In the genomic region with DNA sequence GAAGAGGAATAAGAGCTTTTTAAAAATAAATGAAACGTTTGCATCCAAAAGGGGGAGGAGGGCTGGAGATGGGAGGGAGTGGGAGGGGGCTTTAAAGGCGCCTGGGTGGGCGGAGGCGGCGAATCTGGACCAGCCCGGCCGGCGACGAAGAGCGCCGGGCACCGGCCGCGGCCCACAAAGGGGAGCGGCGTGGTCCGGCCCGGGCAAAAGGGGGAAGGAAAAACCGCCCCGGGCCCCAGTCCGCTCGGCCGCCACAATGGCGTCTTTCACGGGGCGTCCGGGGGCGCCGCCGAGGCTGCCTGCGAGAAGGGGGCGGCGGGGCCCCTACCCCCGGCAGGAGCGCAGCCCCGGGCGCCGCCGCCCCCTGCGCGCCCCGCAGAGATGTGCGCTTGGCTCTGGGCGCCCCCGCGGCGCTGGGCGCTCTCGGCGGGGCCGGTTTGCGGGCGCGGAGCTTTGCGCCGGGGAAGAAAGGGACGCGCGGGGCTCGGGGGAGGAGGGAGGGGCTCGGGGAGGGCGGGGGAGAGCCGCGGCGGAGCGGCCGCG, we compare ENCODE assay signal across 8 cellular contexts.
A peak's percentile ranks its signal among the peaks of the same experiment; 100 is the strongest.
DNase-seq lines count a peak whose midpoint lies in the region; ATAC-seq and TF ChIP-seq lines count a peak whose summit lies in the region.

No MANE protein-coding gene starts in this region.

- DNase-seq in DND-41 (no peak), adrenal gland (peak in 3 of 7 donors; percentile 4 to 38 (median 16)), tibial nerve (ENCODE audit: low spot score in 2 of 2) (no peak), DMS153 treated with DMSO at 0.1 percent for 48 hours (lab: John Stamatoyannopoulos, UW; ENCODE audit: unreplicated experiment) (no peak), SK-N-DZ (ENCODE audit: low spot score) (no peak), epidermal melanocyte (ENCODE audit: insufficient read length, low spot score) (no peak)

- H3K36me3 ChIP-seq in DND-41 (ENCODE audit: insufficient read depth, low read length) (no peaks in the 10 kb centered on the region), adrenal gland (replicated peaks in 1 of 2) (no peaks in the 10 kb centered on the region), tibial nerve (no peaks in the 10 kb centered on the region)

- no peaks in the 10 kb centered on the region for H3K9me3 ChIP-seq in DND-41 (ENCODE audit: insufficient read depth, low read length, severe bottlenecking)
- no peaks in the 10 kb centered on the region for H3K9me3 ChIP-seq in adrenal gland (replicated peaks in 1 of 3)
- no peaks in the 10 kb centered on the region for H3K9me3 ChIP-seq in tibial nerve

- TF ChIP-seq POLR2A in adrenal gland (IDR thresholded peaks at IDR 0.05) (no peak), tibial nerve (IDR thresholded peaks at IDR 0.05) (no peak)

- H3K4me2 ChIP-seq in DND-41 (ENCODE audit: insufficient read depth, low read length), result peak overlapping the region; percentile 72

- WGBS in adrenal gland, 4 donors, result 0 to 2% (median 1%) methylated on average over 9 to 68 of the region's 68 CpGs
- 1% methylated on average over 38 to 52 of the region's 68 CpGs for WGBS in tibial nerve, 2 donors

- H3K4me3 ChIP-seq in DND-41 (ENCODE audit: low read depth in 1 of 2, low read length in 2 of 2) (peak overlapping the region; percentile 27 to 68; a peak in 3 of 4 replicates), adrenal gland (peak overlapping the region in 2 of 4 donors; percentile 68 to 92), tibial nerve (peak overlapping the region; percentile 55 to 87 (median 62))

- TF ChIP-seq EP300 in tibial nerve (IDR thresholded peaks at IDR 0.05), result no peak

- H2AFZ ChIP-seq in DND-41 (ENCODE audit: low read depth, low read length), result peak overlapping the region; percentile 44

- H3K4me1 ChIP-seq in DND-41 (ENCODE audit: insufficient read depth, low read length) (peaks cover 38% of the 10 kb centered on the region), adrenal gland (replicated peaks in 1 of 2) (peaks cover 6 to 17% of the 10 kb centered on the region in 2 donors), tibial nerve (peaks cover 0 to 37% (median 5%) of the 10 kb centered on the region in 4 donors)

- H3K79me2 ChIP-seq in DND-41 (ENCODE audit: insufficient read depth, low read length), result peaks cover 3% of the 10 kb centered on the region; the same call in 1 of the 2 replicates

- H3K9ac ChIP-seq in DND-41 (ENCODE audit: low read depth, low read length), result peak overlapping the region; percentile 92

- intact Hi-C loops in adrenal gland (cut with DNase I), result loop anchor here in 1 of 2 donors (10.0 kb wide), 1 partner anchor 88 kb away; no protein-coding TSS in a partner anchor

- no peaks in the 10 kb centered on the region for H4K20me1 ChIP-seq in DND-41 (ENCODE audit: insufficient read depth, low read length)

- ATAC-seq in DND-41 (ENCODE audit: insufficient read depth, low read depth) (peak; percentile 47), HG02623 (IDR thresholded peaks at IDR 0.05; ENCODE audit: unreplicated experiment) (peak; percentile 14)

- H3K27me3 ChIP-seq in DND-41 (ENCODE audit: insufficient read depth, low read length, poor library complexity) (no peaks in the 10 kb centered on the region), adrenal gland (no peaks in the 10 kb centered on the region), layer of hippocampus (ENCODE audit: control insufficient read depth, insufficient read depth, low read length) (no peaks in the 10 kb centered on the region), tibial nerve (peaks cover 0 to 10% of the 10 kb centered on the region in 2 donors)

- no peak for TF ChIP-seq CTCF in DND-41 (IDR thresholded peaks at IDR 0.05; ENCODE audit: borderline replicate concordance, extremely low read depth, low read length, poor library complexity, severe bottlenecking)
- TF ChIP-seq CTCF in adrenal gland (IDR thresholded peaks at IDR 0.05), result no peak
- TF ChIP-seq CTCF in tibial nerve (IDR thresholded peaks at IDR 0.05), result no peak

- H3K27ac ChIP-seq in DND-41 (ENCODE audit: low read length) (peak overlapping the region; percentile 67), adrenal gland (peak overlapping the region in 4 of 5 donors; percentile 77 to 94 (median 88)), layer of hippocampus (ENCODE audit: low read depth, low read length) (peak overlapping the region; percentile 79), tibial nerve (peak overlapping the region; percentile 84 to 95 (median 86))
